In genomic region chr7:54476609-54477008, GRCh38 we compare ENCODE assay signal across 32 cellular contexts.
"Had no signal": no experiment of that assay in that cellular context is flagged by ENCODE, and none has a peak within 500 bp of the region (broad histone marks: within the 10 kb centered on the region; RNA-seq: fewer than 3 reads in every experiment).

No MANE protein-coding gene starts in this region.

- DNase-seq: activated B cell treated with CpG ODN at 0.5 μM for 24 hours; activated CD4-positive, alpha-beta T cell treated with anti-CD3 and anti-CD28 coated beads for 48 hours; activated CD4-positive, alpha-beta T cell treated with anti-CD3 and anti-CD28 coated beads, Interleukin-2, amount 50 U/mL, for 1 hour; activated CD4-positive, alpha-beta T cell treated with anti-CD3 and anti-CD28 coated beads, Interleukin-2, amount 50 U/mL, for 48 hours; activated CD8-positive, alpha-beta memory T cell treated with anti-CD3 and anti-CD28 coated beads, Interleukin-2, amount 10 ng/mL, durations not matched to agents 7 days and 5 days; activated CD8-positive, alpha-beta memory T cell treated with anti-CD3 and anti-CD28 coated beads, Interleukin-2, amount 50 U/mL, for 4 hours; activated CD8-positive, alpha-beta T cell treated with anti-CD3 and anti-CD28 coated beads, Interleukin-2, amount 10 ng/mL, durations not matched to agents 7 days and 5 days; activated effector memory CD4-positive, alpha-beta T cell treated with anti-CD3 and anti-CD28 coated beads, Interleukin-2, amount 50 U/mL, for 16 hours; activated naive CD4-positive, alpha-beta T cell treated with anti-CD3 and anti-CD28 coated beads for 36 hours; activated naive CD8-positive, alpha-beta T cell treated with anti-CD3 and anti-CD28 coated beads for 36 hours; activated naive CD8-positive, alpha-beta T cell treated with anti-CD3 and anti-CD28 coated beads, Interleukin-2, amount 50 U/mL, for 24 hours; activated T-cell treated with anti-CD3 and anti-CD28 coated beads, Interleukin-2, amount 50 U/mL, for 1 hour; activated T-cell treated with anti-CD3 and anti-CD28 coated beads, Interleukin-2, amount 50 U/mL, for 48 hours; adrenal gland; aorta; body of pancreas; caudate nucleus; colonic mucosa; effector CD8-positive, alpha-beta T cell; esophagus squamous epithelium; gastrocnemius medialis; glutamatergic neuron; heart left ventricle; T-helper 1 cell; T-helper 17 cell; T1000 had no signal

- H3K9me3 ChIP-seq: adrenal gland, body of pancreas, colonic mucosa, esophagus squamous epithelium, gastrocnemius medialis had no signal

- H3K4me1 ChIP-seq: adrenal gland, body of pancreas, colonic mucosa, esophagus squamous epithelium, gastrocnemius medialis, heart left ventricle had no signal

- H3K27me3 Mint-ChIP-seq: activated B cell treated with CpG ODN at 0.5 μM for 24 hours; activated CD8-positive, alpha-beta memory T cell treated with anti-CD3 and anti-CD28 coated beads, Interleukin-2, amount 10 ng/mL, durations not matched to agents 7 days and 5 days; activated naive CD4-positive, alpha-beta T cell treated with anti-CD3 and anti-CD28 coated beads, Interleukin-2, amount 50 U/mL, for 24 hours; activated naive CD8-positive, alpha-beta T cell treated with anti-CD3 and anti-CD28 coated beads for 36 hours; activated naive CD8-positive, alpha-beta T cell treated with anti-CD3 and anti-CD28 coated beads, Interleukin-2, amount 50 U/mL, for 24 hours; T-helper 17 cell had no signal

- ATAC-seq: activated CD4-positive, CD25-positive, alpha-beta regulatory T cell treated with anti-CD3 and anti-CD28 coated beads, Interleukin-2, amount 50 U/mL, for 24 hours; activated CD8-positive, alpha-beta memory T cell treated with anti-CD3 and anti-CD28 coated beads, Interleukin-2, amount 10 ng/mL, durations not matched to agents 7 days and 5 days; activated CD8-positive, alpha-beta T cell treated with anti-CD3 and anti-CD28 coated beads, Interleukin-2, amount 10 ng/mL, durations not matched to agents 7 days and 5 days; activated naive CD8-positive, alpha-beta T cell treated with anti-CD3 and anti-CD28 coated beads, Interleukin-2, amount 50 U/mL, for 24 hours; body of pancreas; gastrocnemius medialis; heart left ventricle; T-helper 17 cell had no signal

- H3K27ac Mint-ChIP-seq: activated B cell treated with CpG ODN at 0.5 μM for 24 hours; activated CD8-positive, alpha-beta memory T cell treated with anti-CD3 and anti-CD28 coated beads, Interleukin-2, amount 10 ng/mL, durations not matched to agents 7 days and 5 days; activated CD8-positive, alpha-beta T cell treated with anti-CD3 and anti-CD28 coated beads, Interleukin-2, amount 10 ng/mL, durations not matched to agents 7 days and 5 days; activated naive CD4-positive, alpha-beta T cell treated with anti-CD3 and anti-CD28 coated beads for 36 hours; activated naive CD4-positive, alpha-beta T cell treated with anti-CD3 and anti-CD28 coated beads, Interleukin-2, amount 50 U/mL, for 24 hours; activated naive CD8-positive, alpha-beta T cell treated with anti-CD3 and anti-CD28 coated beads for 36 hours; activated naive CD8-positive, alpha-beta T cell treated with anti-CD3 and anti-CD28 coated beads, Interleukin-2, amount 50 U/mL, for 24 hours; activated T-helper 1 cell treated with anti-CD3 and anti-CD28 coated beads, Interleukin-12 subunit alpha, Interleukin-12 subunit beta, Interleukin-2, Interleukin-4 antibody, amounts not matched to agents 30 ng/mL and 10 ng/mL and 1 ng/mL, durations not matched to agents 14 hours and 24 hours and 36 hours; activated T-helper 2 cell treated with anti-CD3 and anti-CD28 coated beads, Interferon-gamma antibody, Interleukin-2, Interleukin-4, amounts not matched to agents 10 μg/mL and 5 μg/mL and 100 μg/mL, durations not matched to agents 14 hours and 24 hours and 36 hours; T-helper 17 cell; T-helper 2 cell treated with Interferon-gamma antibody and Interleukin-4, amounts not matched to agents 5 μg/mL and 100 μg/mL, for 36 hours had no signal

- H3K27me3 ChIP-seq: adrenal gland, body of pancreas, colonic mucosa, esophagus squamous epithelium, gastrocnemius medialis, heart left ventricle had no signal

- H3K4me1 Mint-ChIP-seq: activated B cell treated with CpG ODN at 0.5 μM for 24 hours; activated CD8-positive, alpha-beta memory T cell treated with anti-CD3 and anti-CD28 coated beads, Interleukin-2, amount 10 ng/mL, durations not matched to agents 7 days and 5 days; activated naive CD4-positive, alpha-beta T cell treated with anti-CD3 and anti-CD28 coated beads, Interleukin-2, amount 50 U/mL, for 24 hours; activated naive CD8-positive, alpha-beta T cell treated with anti-CD3 and anti-CD28 coated beads for 36 hours; activated naive CD8-positive, alpha-beta T cell treated with anti-CD3 and anti-CD28 coated beads, Interleukin-2, amount 50 U/mL, for 24 hours; T-helper 17 cell had no signal

- H3K4me3 Mint-ChIP-seq: activated B cell treated with CpG ODN at 0.5 μM for 24 hours; activated CD8-positive, alpha-beta memory T cell treated with anti-CD3 and anti-CD28 coated beads, Interleukin-2, amount 10 ng/mL, durations not matched to agents 7 days and 5 days; activated CD8-positive, alpha-beta T cell treated with anti-CD3 and anti-CD28 coated beads, Interleukin-2, amount 10 ng/mL, durations not matched to agents 7 days and 5 days; activated naive CD4-positive, alpha-beta T cell treated with anti-CD3 and anti-CD28 coated beads for 36 hours; activated naive CD4-positive, alpha-beta T cell treated with anti-CD3 and anti-CD28 coated beads, Interleukin-2, amount 50 U/mL, for 24 hours; activated naive CD8-positive, alpha-beta T cell treated with anti-CD3 and anti-CD28 coated beads for 36 hours; activated naive CD8-positive, alpha-beta T cell treated with anti-CD3 and anti-CD28 coated beads, Interleukin-2, amount 50 U/mL, for 24 hours; activated T-helper 1 cell treated with anti-CD3 and anti-CD28 coated beads, Interleukin-12 subunit alpha, Interleukin-12 subunit beta, Interleukin-2, Interleukin-4 antibody, amounts not matched to agents 30 ng/mL and 10 ng/mL and 1 ng/mL, durations not matched to agents 14 hours and 24 hours and 36 hours; T-helper 17 cell; T-helper 2 cell treated with Interferon-gamma antibody and Interleukin-4, amounts not matched to agents 5 μg/mL and 100 μg/mL, for 36 hours had no signal

- H3K36me3 ChIP-seq: adrenal gland, colonic mucosa, esophagus squamous epithelium, gastrocnemius medialis, heart left ventricle had no signal

- H3K36me3 Mint-ChIP-seq: activated CD8-positive, alpha-beta memory T cell treated with anti-CD3 and anti-CD28 coated beads, Interleukin-2, amount 10 ng/mL, durations not matched to agents 7 days and 5 days; activated naive CD4-positive, alpha-beta T cell treated with anti-CD3 and anti-CD28 coated beads, Interleukin-2, amount 50 U/mL, for 24 hours; activated naive CD8-positive, alpha-beta T cell treated with anti-CD3 and anti-CD28 coated beads for 36 hours had no signal

- H3K27ac ChIP-seq: adrenal gland, body of pancreas, colonic mucosa, esophagus squamous epithelium, gastrocnemius medialis, heart left ventricle, VCaP had no signal

- H3K4me3 ChIP-seq: adrenal gland, body of pancreas, colonic mucosa, esophagus squamous epithelium, gastrocnemius medialis, heart left ventricle had no signal
